Comparison of ENCODE assay signal across 6 cellular contexts in the genomic region with DNA sequence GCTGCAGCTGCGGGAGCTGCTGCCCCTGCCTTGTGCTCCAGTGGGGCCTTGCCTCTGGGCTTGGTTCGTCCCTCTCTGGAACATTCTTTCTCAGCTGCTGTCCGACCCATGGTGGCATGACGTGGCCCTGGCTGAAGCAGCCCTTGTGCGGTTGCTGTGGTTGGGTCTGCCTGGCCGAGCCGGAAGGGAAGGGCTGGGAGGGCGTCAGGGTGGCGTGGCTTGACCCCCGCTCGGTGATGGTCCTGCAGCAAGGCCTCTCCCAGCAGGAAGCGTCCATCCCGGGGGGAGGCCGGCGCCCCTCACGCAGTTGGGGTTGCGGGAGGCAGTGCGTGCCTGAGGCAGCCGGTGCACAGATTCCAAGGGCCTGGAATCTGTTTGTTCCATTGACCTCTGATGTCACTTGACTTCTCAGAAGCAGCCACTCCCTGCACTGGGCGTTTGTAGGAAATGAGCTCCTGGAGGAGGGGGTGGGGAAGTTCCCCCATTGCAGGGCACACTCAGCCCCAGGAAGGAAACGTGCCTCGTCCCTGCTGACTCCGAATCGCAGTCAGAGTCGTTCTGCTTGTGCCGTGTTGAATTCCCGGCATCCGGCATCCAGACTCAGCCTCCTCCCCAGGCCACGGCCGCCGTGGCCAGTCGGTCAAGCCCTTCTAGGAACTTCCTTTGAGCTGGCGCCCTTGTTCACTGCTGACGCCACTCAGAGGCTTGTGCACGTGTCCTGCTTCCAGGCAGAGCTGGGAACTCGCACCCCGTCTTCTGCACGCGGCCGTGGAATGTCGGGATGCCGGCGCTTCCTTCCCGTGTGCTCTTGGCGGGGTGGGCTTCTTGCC. TPM values are rescaled to one million over a fixed set of nuclear protein-coding genes. Genes with fewer than 3 reads are reported as not detected.
A peak's percentile ranks its signal among the peaks of the same experiment; 100 is the strongest.
DNase-seq lines count a peak whose midpoint lies in the region; ATAC-seq lines count a peak whose summit lies in the region.

No MANE protein-coding gene starts in this region.

- ATAC-seq in Right ventricle myocardium superior (ENCODE audit: poor library complexity): peak; percentile 52

- DNase-seq in SW480 (ENCODE audit: low spot score) (peak; percentile 91), Right ventricle myocardium superior (peak; percentile 89), DMS79 (lab: John Stamatoyannopoulos, UW) (no peak), midbrain (lab: John Stamatoyannopoulos, UW) (no peak), NCI-H526 treated with DMSO at 0.1 percent for 48 hours (lab: John Stamatoyannopoulos, UW) (no peak)
- peak in 2 of 3 experiments; percentile 37 to 55 for DNase-seq in stimulated activated CD4-positive, alpha-beta T cell treated with anti-CD3 and anti-CD28 coated beads, TNF-alpha, amount 100 ng/mL, for 4 hours (ENCODE audit: low read depth in 3 of 3)

- intact Hi-C loops in Right ventricle myocardium superior (cut with DNase I): no loop called here

RNA-seq across cellular contexts. Expression of a gene that starts 9.7 kb away (rescaled TPM):
- 0.32 TPM for total RNA-seq in Right ventricle myocardium superior

RNA-seq across cellular contexts. Expression of a gene that starts 21.1 kb away (rescaled TPM):
- total RNA-seq in Right ventricle myocardium superior: 32.2 TPM

RNA-seq across cellular contexts. Expression of a gene that starts 21.1 kb away (rescaled TPM):
- 16.0 TPM for total RNA-seq in Right ventricle myocardium superior

RNA-seq across cellular contexts. Expression of a gene that starts 28.6 kb away (rescaled TPM):
- total RNA-seq in Right ventricle myocardium superior: 7.3 TPM

RNA-seq across cellular contexts. Expression of a gene that starts 33.5 kb away (rescaled TPM):
- total RNA-seq in Right ventricle myocardium superior: 4.3 TPM

Comparison
In these comparisons a context has a peak if more than half of its experiments do, and no peak if none do; other contexts are left out.
1. DNase-seq: peak in SW480 (single experiment), Right ventricle myocardium superior (single experiment) and stimulated activated CD4-positive, alpha-beta T cell treated with anti-CD3 and anti-CD28 coated beads, TNF-alpha, amount 100 ng/mL, for 4 hours (2 of 3); none in DMS79 (single experiment), midbrain (single experiment) and NCI-H526 treated with DMSO at 0.1 percent for 48 hours (single experiment).